22 cellular contexts compared by ENCODE assay signal in the genomic region with DNA sequence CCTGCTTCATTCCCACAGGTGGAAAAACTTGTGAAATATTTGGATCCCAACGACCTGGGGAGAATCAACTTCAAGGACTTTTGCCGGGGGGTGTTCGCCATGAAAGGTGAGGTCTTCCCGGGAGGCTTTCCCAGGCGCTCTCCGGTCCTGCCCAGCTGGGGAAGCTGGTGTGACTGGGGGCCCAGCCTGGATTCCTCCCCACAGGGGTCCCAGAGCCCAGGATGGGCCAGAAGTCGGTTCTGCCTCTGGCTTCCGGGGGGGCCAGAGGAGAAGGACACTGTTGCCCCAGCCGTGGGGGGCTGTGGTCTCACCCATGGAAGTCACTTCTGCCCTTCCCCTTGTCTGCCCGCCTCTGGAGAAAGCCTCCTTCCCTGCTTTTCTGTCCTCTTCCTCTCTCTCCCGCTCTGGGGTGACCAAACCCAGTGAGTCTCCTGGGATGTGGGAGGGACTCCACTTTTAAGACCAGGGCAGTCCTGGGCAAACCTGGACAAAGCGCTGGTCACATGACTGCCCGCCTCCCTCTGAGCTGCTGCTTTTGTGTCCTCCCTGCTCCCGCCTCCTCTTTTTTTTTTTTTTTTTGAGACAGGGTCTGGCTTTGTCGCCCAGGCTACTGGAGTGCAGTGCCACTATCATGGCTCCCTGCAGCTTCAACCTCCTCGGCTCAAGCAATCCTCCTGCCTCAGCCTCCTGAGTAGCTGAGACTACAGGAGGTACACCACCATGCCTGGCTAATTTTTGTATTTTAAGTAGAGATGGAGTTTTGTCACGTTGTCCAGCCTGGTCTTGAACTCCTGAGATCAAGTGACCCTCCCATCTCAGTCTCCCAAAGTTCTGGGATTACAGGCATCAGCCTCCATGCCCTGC. TPM values are rescaled to one million over a fixed set of nuclear protein-coding genes. Genes with fewer than 3 reads are reported as not detected.
DNase-seq lines count a peak whose midpoint lies in the region; ATAC-seq and TF ChIP-seq lines count a peak whose summit lies in the region.
"Had no signal": no experiment of that assay in that cellular context is flagged by ENCODE, and none has a peak within 500 bp of the region (broad histone marks: within the 10 kb centered on the region; RNA-seq: fewer than 3 reads in every experiment).

No MANE protein-coding gene starts in this region.

- intact Hi-C loops in mucosa of descending colon (cut with DNase I, micrococcal nuclease), result no loop called here
- intact Hi-C loops in CD4-positive, alpha-beta T cell (cut with DNase I, micrococcal nuclease), result loop anchor here in 1 of 2 experiments (10.0 kb wide), 1 partner anchor 47 kb away; no protein-coding TSS in a partner anchor

- DNase-seq in ELF-1 (ENCODE audit: low read depth, low spot score) (peak; percentile 95), Karpas-422 (no peak), astrocyte of the hippocampus (ENCODE audit: low read depth, low spot score) (peak; percentile 10), mucosa of descending colon (peak in 1 of 3 donors; percentile 40), omental fat pad (ENCODE audit: low spot score) (no peak)
- no peak for DNase-seq in CD4-positive, alpha-beta T cell
- DNase-seq: activated CD4-positive, alpha-beta T cell treated with anti-CD3 and anti-CD28 coated beads, Interleukin-2, amount 50 U/mL, for 4 hours; activated T-cell treated with anti-CD3 and anti-CD28 coated beads, Interleukin-2, amount 50 U/mL, for 48 hours; COR-L47; dermis blood vessel endothelial cell; erythroblast; lower lobe of right lung; NCI-H446; stimulated activated CD4-positive, alpha-beta T cell treated with anti-CD3 and anti-CD28 coated beads, Interleukin-4, amount 100 ng/mL, for 4 hours had no signal

- H4K20me1 ChIP-seq in Karpas-422 (ENCODE audit: insufficient read depth, low read depth, low read length), result no peaks in the 10 kb centered on the region

- no peak overlapping the region for H3K4me3 ChIP-seq in Karpas-422 (ENCODE audit: low read length)
- H3K4me3 ChIP-seq in mucosa of descending colon, result no peak overlapping the region
- H3K4me3 ChIP-seq: gastroesophageal sphincter, lower lobe of right lung, vagina had no signal

- H3K36me3 Mint-ChIP-seq in CD4-positive, alpha-beta T cell (ENCODE audit: low read depth), result no peaks in the 10 kb centered on the region
- H3K36me3 Mint-ChIP-seq: T-cell had no signal

- POLR2A ChIA-PET in CD4-positive, alpha-beta T cell (lab: Charles Lee), result no interaction called here

- TF ChIP-seq POLR2A in GM18505 (IDR thresholded peaks at IDR 0.05; ENCODE audit: borderline replicate concordance, extremely low read depth, insufficient read depth, insufficient read length), result no peak

- H3K27ac Mint-ChIP-seq in CD4-positive, alpha-beta T cell, result no peak overlapping the region
- H3K27ac Mint-ChIP-seq: T-cell had no signal

- no peaks in the 10 kb centered on the region for H3K9me3 Mint-ChIP-seq in CD4-positive, alpha-beta T cell
- H3K9me3 Mint-ChIP-seq: T-cell had no signal

- CTCF ChIA-PET in CD4-positive, alpha-beta T cell (lab: Charles Lee), result no interaction called here

- no peaks in the 10 kb centered on the region for H3K79me2 ChIP-seq in Karpas-422 (ENCODE audit: low read length)
- H3K79me2 ChIP-seq: parathyroid adenoma had no signal

- peaks cover 16% of the 10 kb centered on the region for H3K4me1 ChIP-seq in Karpas-422 (ENCODE audit: low read length)
- no peaks in the 10 kb centered on the region for H3K4me1 ChIP-seq in mucosa of descending colon (ENCODE audit: low read depth)
- H3K4me1 ChIP-seq: gastroesophageal sphincter, parathyroid adenoma, vagina had no signal

- H3K36me3 ChIP-seq in Karpas-422 (ENCODE audit: insufficient read depth, low read length) (no peaks in the 10 kb centered on the region), mucosa of descending colon (ENCODE audit: low read depth) (no peaks in the 10 kb centered on the region)
- H3K36me3 ChIP-seq: gastroesophageal sphincter, lower lobe of right lung, vagina had no signal

- H3K4me2 ChIP-seq in Karpas-422 (ENCODE audit: low read depth, low read length, poor library complexity, severe bottlenecking), result peak overlapping the region; percentile 61

- no peak for TF ChIP-seq CTCF in mucosa of descending colon (IDR thresholded peaks at IDR 0.05)
- TF ChIP-seq CTCF in omental fat pad (IDR thresholded peaks at IDR 0.05), result no peak
- TF ChIP-seq CTCF in CD4-positive, alpha-beta T cell (IDR thresholded peaks at IDR 0.05), result no peak

- H3K9me2 ChIP-seq in Karpas-422 (replicated peaks; ENCODE audit: insufficient read depth, low read length), result no peaks in the 10 kb centered on the region

- H2AFZ ChIP-seq in Karpas-422 (ENCODE audit: low read length), result no peak overlapping the region
- H2AFZ ChIP-seq: parathyroid adenoma had no signal

- H3K4me3 Mint-ChIP-seq in CD4-positive, alpha-beta T cell, result no peak overlapping the region

- no peak overlapping the region for H3K9ac ChIP-seq in Karpas-422 (ENCODE audit: low read length)
- H3K9ac ChIP-seq: parathyroid adenoma had no signal

- H3K27me3 ChIP-seq in Karpas-422 (ENCODE audit: low read length), result no peaks in the 10 kb centered on the region
- H3K27me3 ChIP-seq in CD4-positive, alpha-beta T cell (ENCODE audit: control insufficient read depth, insufficient read depth, low read length), result no peaks in the 10 kb centered on the region
- H3K27me3 ChIP-seq: vagina had no signal

- H3K27me3 Mint-ChIP-seq in CD4-positive, alpha-beta T cell, result peaks cover 11% of the 10 kb centered on the region

- H3K4me1 Mint-ChIP-seq in CD4-positive, alpha-beta T cell (ENCODE audit: low read depth), result peaks cover 13% of the 10 kb centered on the region

- H3K27ac ChIP-seq in Karpas-422 (ENCODE audit: low read length), result no peak overlapping the region
- no peak overlapping the region for H3K27ac ChIP-seq in CD4-positive, alpha-beta T cell (ENCODE audit: low read depth, low read length)
- H3K27ac ChIP-seq: gastroesophageal sphincter, HL-60, lower lobe of right lung, parathyroid adenoma, vagina had no signal

- H3K9me3 ChIP-seq in Karpas-422 (ENCODE audit: low read length), result no peaks in the 10 kb centered on the region
- H3K9me3 ChIP-seq in mucosa of descending colon, result no peaks in the 10 kb centered on the region
- no peaks in the 10 kb centered on the region for H3K9me3 ChIP-seq in CD4-positive, alpha-beta T cell (ENCODE audit: control insufficient read depth, low read length)
- H3K9me3 ChIP-seq: gastroesophageal sphincter, lower lobe of right lung, vagina had no signal

- ATAC-seq in mucosa of descending colon (peak; percentile 43), HG02973 (IDR thresholded peaks at IDR 0.05; ENCODE audit: unreplicated experiment) (no peak), omental fat pad (ENCODE audit: low FRiP score) (no peak), GM18505 (IDR thresholded peaks at IDR 0.05; ENCODE audit: unreplicated experiment) (no peak)
- ATAC-seq in CD4-positive, alpha-beta T cell (ENCODE audit: poor library complexity), result no peak
- ATAC-seq: gastroesophageal sphincter, HCT116, lower lobe of right lung had no signal

RNA-seq across cellular contexts. Expression of a gene that starts 40.6 kb away (rescaled TPM):
- 3.6 and 13.3 TPM in 2 replicates for total RNA-seq in Karpas-422 (2014; rRNA removed; shearing (Covaris generic); ENCODE audit: low replicate concordance)
- total RNA-seq in mucosa of descending colon, result 10 to 100 TPM; 24.5 to 49.9 (median 40.7) TPM
- total RNA-seq in omental fat pad, result 10 to 100 TPM in 1 of 4 donors, 1 to 10 TPM in 3; 2.8 to 12.0 (median 5.7) TPM
- 10 to 100 TPM; 86.4 to 87.3 TPM for total RNA-seq in CD4-positive, alpha-beta T cell

Comparison
In these comparisons a context has a peak if more than half of its experiments do, and no peak if none do; other contexts are left out.
1. DNase-seq: peak in ELF-1 (single experiment) and astrocyte of the hippocampus (single experiment); none in Karpas-422 (single experiment), omental fat pad (single experiment) and CD4-positive, alpha-beta T cell (0 of 10).